Comparison of ENCODE assay signal across 9 cellular contexts in the genomic region with DNA sequence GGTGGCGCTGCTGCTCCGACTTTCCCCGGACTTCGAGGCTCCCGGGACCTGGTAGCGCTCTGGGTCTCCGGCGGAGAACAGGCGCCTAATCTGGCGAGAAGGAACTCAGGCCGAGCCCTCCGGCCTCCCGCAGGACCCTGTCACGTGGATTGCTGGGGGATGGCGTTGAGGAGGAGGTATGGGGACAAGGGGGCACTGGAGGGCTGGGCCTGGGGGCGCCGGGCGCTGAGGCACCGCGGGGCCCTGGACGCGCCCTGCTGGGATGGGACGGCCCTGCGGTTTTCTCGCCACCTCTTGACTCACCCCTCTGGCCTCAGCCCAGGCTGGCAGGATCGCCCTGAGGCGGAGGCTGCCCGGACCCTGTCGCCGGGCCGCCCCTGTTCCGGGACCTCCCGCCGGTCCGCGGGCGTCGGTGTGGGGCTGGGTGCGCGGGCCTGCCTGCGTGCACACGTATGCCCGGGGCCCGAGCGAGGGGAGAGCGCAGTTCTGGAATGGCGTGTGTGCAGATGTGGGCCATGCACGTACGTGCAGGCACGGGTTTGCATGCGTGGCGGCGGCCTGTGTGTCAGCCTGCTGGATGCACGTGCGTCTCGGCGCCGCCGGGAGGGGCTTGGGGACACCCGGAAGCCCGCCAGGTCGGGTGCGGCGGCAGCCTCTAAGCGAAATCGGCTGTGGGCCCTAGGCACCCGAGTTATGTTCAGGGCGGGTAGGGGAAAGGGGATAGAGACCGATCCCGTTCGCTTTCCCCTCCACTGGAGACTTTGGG. TPM values are rescaled to one million over a fixed set of nuclear protein-coding genes. Genes with fewer than 3 reads are reported as not detected.
DNase-seq lines count a peak whose midpoint lies in the region; ATAC-seq and TF ChIP-seq lines count a peak whose summit lies in the region.
"Had no signal": no experiment of that assay in that cellular context is flagged by ENCODE, and none has a peak within 500 bp of the region (broad histone marks: within the 10 kb centered on the region; RNA-seq: fewer than 3 reads in every experiment).

No MANE protein-coding gene starts in this region.

- H4K20me1 ChIP-seq in PC-3 (ENCODE audit: low read length) (peaks cover 43% of the 10 kb centered on the region), neural cell (ENCODE audit: insufficient read depth) (no peaks in the 10 kb centered on the region)

- H3K27ac ChIP-seq in PC-3 (ENCODE audit: low read length) (peak overlapping the region; percentile 82), neural cell (ENCODE audit: low read length) (no peak overlapping the region)

- BruUV-seq in PC-3 (replicated peaks; lab: Mats Ljungman, UMichigan), result no TSS peak

- ATAC-seq in GM18511 (IDR thresholded peaks at IDR 0.05; ENCODE audit: unreplicated experiment) (peak; percentile 33), HG03103 (IDR thresholded peaks at IDR 0.05; ENCODE audit: low read depth, unreplicated experiment) (peak; percentile 4), PC-3 (peak; percentile 53)

- peak overlapping the region; percentile 92 for H3K4me3 Mint-ChIP-seq in activated T-helper 1 cell treated with anti-CD3 and anti-CD28 coated beads, Interleukin-12 subunit alpha, Interleukin-12 subunit beta, Interleukin-2, Interleukin-4 antibody, amounts not matched to agents 30 ng/mL and 10 ng/mL and 1 ng/mL, durations not matched to agents 14 hours and 24 hours and 36 hours

- no peaks in the 10 kb centered on the region for H3K9me3 Mint-ChIP-seq in activated T-helper 1 cell treated with anti-CD3 and anti-CD28 coated beads, Interleukin-12 subunit alpha, Interleukin-12 subunit beta, Interleukin-2, Interleukin-4 antibody, amounts not matched to agents 30 ng/mL and 10 ng/mL and 1 ng/mL, durations not matched to agents 14 hours and 24 hours and 36 hours

- CTCF ChIA-PET in PC-3 (lab: Charles Lee), result interaction anchor here (1.0 to 1.6 kb wide), 3 partner anchors 27 to 173 kb away, joined by 4 to 6 read pairs (median 4); no protein-coding TSS in a partner anchor

- H3K9me2 ChIP-seq in PC-3 (replicated peaks; ENCODE audit: low read length), result no peaks in the 10 kb centered on the region
- no peaks in the 10 kb centered on the region for H3K9me2 ChIP-seq in neural cell (ENCODE audit: insufficient read depth, low read length)

- peaks cover 61% of the 10 kb centered on the region for H3K79me2 ChIP-seq in PC-3 (ENCODE audit: low read length)
- H3K79me2 ChIP-seq in neural cell (replicated peaks; ENCODE audit: insufficient read depth, low read length), result no peaks in the 10 kb centered on the region

- H3K4me2 ChIP-seq in PC-3 (ENCODE audit: low read length) (peak overlapping the region; percentile 81), neural cell (ENCODE audit: low read length) (peak overlapping the region; percentile 39)

- H2AFZ ChIP-seq in PC-3 (ENCODE audit: low read length), result no peak overlapping the region
- H2AFZ ChIP-seq in neural cell (ENCODE audit: low read depth, low read length), result peak overlapping the region; percentile 14

- H3K27me3 Mint-ChIP-seq in activated T-helper 1 cell treated with anti-CD3 and anti-CD28 coated beads, Interleukin-12 subunit alpha, Interleukin-12 subunit beta, Interleukin-2, Interleukin-4 antibody, amounts not matched to agents 30 ng/mL and 10 ng/mL and 1 ng/mL, durations not matched to agents 14 hours and 24 hours and 36 hours (ENCODE audit: insufficient read depth), result no peaks in the 10 kb centered on the region

- peaks cover 59% of the 10 kb centered on the region for H3K4me1 Mint-ChIP-seq in activated T-helper 1 cell treated with anti-CD3 and anti-CD28 coated beads, Interleukin-12 subunit alpha, Interleukin-12 subunit beta, Interleukin-2, Interleukin-4 antibody, amounts not matched to agents 30 ng/mL and 10 ng/mL and 1 ng/mL, durations not matched to agents 14 hours and 24 hours and 36 hours (ENCODE audit: low read depth)

- no peaks in the 10 kb centered on the region for H3F3A ChIP-seq in PC-3 (ENCODE audit: low read length, unreplicated experiment)
- H3F3A ChIP-seq in neural cell (ENCODE audit: insufficient read depth, low read length, poor library complexity, severe bottlenecking), result no peaks in the 10 kb centered on the region

- H3K4me1 ChIP-seq in PC-3 (ENCODE audit: insufficient read depth, low read length), result peaks cover 33% of the 10 kb centered on the region

- peak; percentile 69 for DNase-seq in ACHN
- DNase-seq in PC-3, result peak; percentile 62
- peak; percentile 76 for DNase-seq in activated T-helper 1 cell treated with anti-CD3 and anti-CD28 coated beads, Interleukin-12 subunit alpha, Interleukin-12 subunit beta, Interleukin-2, Interleukin-4 antibody, amounts not matched to agents 30 ng/mL and 10 ng/mL and 1 ng/mL, durations not matched to agents 14 hours and 24 hours and 36 hours (ENCODE audit: low spot score)
- DNase-seq in fibroblast of mammary gland (ENCODE audit: low read depth), result peak; percentile 74
- peak; percentile 55 for DNase-seq in stromal cell of bone marrow (ENCODE audit: low read depth)

- peak overlapping the region; percentile 85 for H3K27ac Mint-ChIP-seq in activated T-helper 1 cell treated with anti-CD3 and anti-CD28 coated beads, Interleukin-12 subunit alpha, Interleukin-12 subunit beta, Interleukin-2, Interleukin-4 antibody, amounts not matched to agents 30 ng/mL and 10 ng/mL and 1 ng/mL, durations not matched to agents 14 hours and 24 hours and 36 hours

- POLR2A ChIA-PET in PC-3 (lab: Charles Lee; ENCODE audit: unreplicated experiment), result interaction anchor here (0.7 kb wide), 2 partner anchors 79 to 179 kb away, joined by 3 to 4 read pairs; no protein-coding TSS in a partner anchor

- H3K9me3 ChIP-seq in PC-3 (ENCODE audit: low read length), result no peaks in the 10 kb centered on the region
- H3K9me3 ChIP-seq in neural cell (ENCODE audit: low read length), result no peaks in the 10 kb centered on the region

- peak; percentile 15 for TF ChIP-seq RAD21 in neural cell (conservative IDR thresholded peaks at IDR 0.05)

- TF ChIP-seq EP300 in neural cell (conservative IDR thresholded peaks at IDR 0.05; ENCODE audit: poor library complexity, severe bottlenecking), result no peak

- H3K4me3 ChIP-seq in PC-3 (ENCODE audit: low read length) (peak overlapping the region; percentile 95), fibroblast of mammary gland (ENCODE audit: control insufficient read depth, low read depth, low read length) (peak overlapping the region; percentile 84), neural cell (ENCODE audit: low read length) (peak overlapping the region; percentile 72)

- peaks cover 11% of the 10 kb centered on the region for H3K36me3 Mint-ChIP-seq in activated T-helper 1 cell treated with anti-CD3 and anti-CD28 coated beads, Interleukin-12 subunit alpha, Interleukin-12 subunit beta, Interleukin-2, Interleukin-4 antibody, amounts not matched to agents 30 ng/mL and 10 ng/mL and 1 ng/mL, durations not matched to agents 14 hours and 24 hours and 36 hours (ENCODE audit: low read depth)

- intact Hi-C loops in PC-3 (cut with micrococcal nuclease), result loop anchor here (1.0 to 5.0 kb wide), 3 partner anchors 80 to 173 kb away; no protein-coding TSS in a partner anchor
- intact Hi-C loops in activated T-helper 1 cell treated with anti-CD3 and anti-CD28 coated beads, Interleukin-12 subunit alpha, Interleukin-12 subunit beta, Interleukin-2, Interleukin-4 antibody, amounts not matched to agents 30 ng/mL and 10 ng/mL and 1 ng/mL, durations not matched to agents 14 hours and 24 hours and 36 hours (cut with micrococcal nuclease), result loop anchor here (1.0 to 5.0 kb wide), 5 partner anchors 94 to 435 kb away; partner anchors contain the start of genes COX5A and SIN3A

- H3K27me3 ChIP-seq in PC-3 (ENCODE audit: low read length) (no peaks in the 10 kb centered on the region), neural cell (ENCODE audit: insufficient read depth, low read depth, low read length) (peaks cover 30% of the 10 kb centered on the region)

- TF ChIP-seq CTCF in PC-3 (conservative IDR thresholded peaks at IDR 0.05; ENCODE audit: low read depth, low read length), result no peak; the same call in 1 of the 2 replicates
- peak; percentile 0 for TF ChIP-seq CTCF in fibroblast of mammary gland (conservative IDR thresholded peaks at IDR 0.05; ENCODE audit: control insufficient read depth, insufficient read depth, low read depth, low read length)
- no peak for TF ChIP-seq CTCF in neural cell (IDR thresholded peaks at IDR 0.05; ENCODE audit: poor library complexity, severe bottlenecking)

- peak overlapping the region; percentile 96 for H3K9ac ChIP-seq in PC-3 (ENCODE audit: low read length)
- peak overlapping the region; percentile 45 for H3K9ac ChIP-seq in neural cell (ENCODE audit: low read length)

- H3K36me3 ChIP-seq in PC-3 (ENCODE audit: low read depth, low read length), result peaks cover 18% of the 10 kb centered on the region
- H3K36me3 ChIP-seq in neural cell (ENCODE audit: insufficient read depth, low read length), result no peaks in the 10 kb centered on the region

- in situ Hi-C loops in ACHN (cut with HindIII; ENCODE audit: low pct_ligation_motif_present, low pct_unique_long_range_greater_than_20kb, low sequenced_read_pairs), result no loop called here

RNA-seq across cellular contexts. Expression of gene C15orf39, which starts 0.8 kb away (rescaled TPM):
- 23.8 and 31.0 TPM in 2 replicates for total RNA-seq in PC-3 (2014; rRNA removed)
- total RNA-seq in activated T-helper 1 cell treated with anti-CD3 and anti-CD28 coated beads, Interleukin-12 subunit alpha, Interleukin-12 subunit beta, Interleukin-2, Interleukin-4 antibody, amounts not matched to agents 30 ng/mL and 10 ng/mL and 1 ng/mL, durations not matched to agents 14 hours and 24 hours and 36 hours, result 46.1 and 49.5 TPM in 2 replicates
- polyA plus RNA-seq in neural cell, result 0.44 TPM in 1 of 2 replicates, not detected in the other
- polyA minus RNA-seq in neural cell, result 0.24 and 0.93 TPM in 2 replicates

RNA-seq across cellular contexts. Expression of gene GOLGA6C, which starts 55.7 kb away (rescaled TPM):
- not detected in 2 replicates for total RNA-seq in PC-3 (2014; rRNA removed)
- total RNA-seq in activated T-helper 1 cell treated with anti-CD3 and anti-CD28 coated beads, Interleukin-12 subunit alpha, Interleukin-12 subunit beta, Interleukin-2, Interleukin-4 antibody, amounts not matched to agents 30 ng/mL and 10 ng/mL and 1 ng/mL, durations not matched to agents 14 hours and 24 hours and 36 hours, result not detected in 2 replicates
- not detected in 2 replicates for polyA plus RNA-seq in neural cell
- polyA minus RNA-seq in neural cell, result not detected in 2 replicates
- total RNA-seq: T-helper 1 cell treated with Interleukin-12 subunit alpha and Interleukin-12 subunit beta and Interleukin-4 antibody, amounts not matched to agents 30 ng/mL and 1 ng/mL, for 36 hours had no signal
